20 cellular contexts compared by ENCODE assay signal in the genomic region with DNA sequence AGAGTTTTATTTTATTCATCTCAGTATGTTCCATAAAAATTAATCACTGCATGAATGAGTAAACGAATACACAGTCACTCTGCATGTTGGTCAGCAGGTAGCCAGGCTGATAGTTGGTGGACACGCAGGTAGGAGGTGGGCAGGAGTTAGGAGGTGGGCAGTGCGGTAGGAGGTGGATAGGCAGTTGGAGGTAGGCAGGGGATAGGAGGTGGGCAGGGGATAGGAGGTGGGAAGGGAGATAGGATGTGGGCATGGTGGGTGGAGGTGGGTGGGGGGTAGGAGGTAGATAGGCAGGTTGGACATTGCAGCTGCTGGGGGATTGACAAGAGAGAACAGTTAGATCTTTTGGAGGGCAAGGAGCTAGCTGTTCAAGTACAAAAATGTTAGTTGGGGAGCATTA.
DNase-seq lines count a peak whose midpoint lies in the region; ATAC-seq and TF ChIP-seq lines count a peak whose summit lies in the region.
"Had no signal": no experiment of that assay in that cellular context is flagged by ENCODE, and none has a peak within 500 bp of the region (broad histone marks: within the 10 kb centered on the region; RNA-seq: fewer than 3 reads in every experiment).

No MANE protein-coding gene starts in this region.

- in situ Hi-C loops in brain microvascular endothelial cell (cut with HindIII; ENCODE audit: low pct_ligation_motif_present, low sequenced_read_pairs) = no loop called here

- H3K23ac ChIP-seq in neuronal stem cell (ENCODE audit: low read depth, low read length, poor library complexity) = no peak overlapping the region

- H3K27ac ChIP-seq in neuronal stem cell (replicated peaks; ENCODE audit: low read length) (no peak overlapping the region), sigmoid colon (no peak overlapping the region), upper lobe of right lung (no peak overlapping the region), brain microvascular endothelial cell (no peak overlapping the region), thyroid gland (no peak overlapping the region), psoas muscle (no peak overlapping the region)
- H3K27ac ChIP-seq: BLaER1 had no signal

- H2BK120ac ChIP-seq in neuronal stem cell (ENCODE audit: low read depth, low read length) = no peak overlapping the region

- H3K18ac ChIP-seq in neuronal stem cell (ENCODE audit: low read length) = no peak overlapping the region

- intact Hi-C loops in sigmoid colon (cut with DNase I) = no loop called here
- intact Hi-C loops in upper lobe of right lung (cut with DNase I) = no loop called here
- intact Hi-C loops in thyroid gland (cut with DNase I) = no loop called here
- intact Hi-C loops in psoas muscle (cut with DNase I) = no loop called here

- no peak overlapping the region for H3K4ac ChIP-seq in neuronal stem cell (ENCODE audit: low read length)

- H3K4me1 ChIP-seq in neuronal stem cell (ENCODE audit: control insufficient read depth in 2 of 2, insufficient read depth in 1 of 2, low read depth in 1 of 2, low read length in 2 of 2) = peaks cover 0 to 4% of the 10 kb centered on the region in 2 donors
- H3K4me1 ChIP-seq in sigmoid colon = no peaks in the 10 kb centered on the region
- no peaks in the 10 kb centered on the region for H3K4me1 ChIP-seq in upper lobe of right lung
- H3K4me1 ChIP-seq in thyroid gland = no peaks in the 10 kb centered on the region
- no peaks in the 10 kb centered on the region for H3K4me1 ChIP-seq in psoas muscle
- H3K4me1 ChIP-seq: BE2C, BLaER1 had no signal

- H3K9me3 ChIP-seq in neuronal stem cell (replicated peaks in 1 of 2; ENCODE audit: control insufficient read depth in 2 of 2, insufficient read depth in 1 of 2, low read depth in 1 of 2, low read length in 2 of 2) (peaks cover 0 to 12% of the 10 kb centered on the region in 2 donors), sigmoid colon (peaks cover 0 to 13% (median 6%) of the 10 kb centered on the region in 4 donors), upper lobe of right lung (peaks cover 8% of the 10 kb centered on the region), thyroid gland (no peaks in the 10 kb centered on the region), psoas muscle (peaks cover 8% of the 10 kb centered on the region)
- H3K9me3 ChIP-seq: BE2C had no signal

- H2BK12ac ChIP-seq in neuronal stem cell (ENCODE audit: low read length) = peak overlapping the region; percentile 68

- ATAC-seq in upper lobe of right lung (no peak), psoas muscle (no peak)

- H4K8ac ChIP-seq in neuronal stem cell (ENCODE audit: low read depth, low read length) = no peak overlapping the region

- no peak overlapping the region for H3K4me3 ChIP-seq in neuronal stem cell (ENCODE audit: low read length in 2 of 2)
- H3K4me3 ChIP-seq in sigmoid colon = no peak overlapping the region
- no peak overlapping the region for H3K4me3 ChIP-seq in upper lobe of right lung
- H3K4me3 ChIP-seq in brain microvascular endothelial cell (ENCODE audit: low read depth, low read length) = no peak overlapping the region
- no peak overlapping the region for H3K4me3 ChIP-seq in thyroid gland (replicated peaks in 1 of 3)
- H3K4me3 ChIP-seq in psoas muscle = no peak overlapping the region
- H3K4me3 ChIP-seq: BLaER1 had no signal

- H3K36me3 ChIP-seq in neuronal stem cell (replicated peaks in 1 of 2; ENCODE audit: control insufficient read depth in 2 of 2, insufficient read depth in 2 of 2, low read length in 2 of 2) (peaks cover 0 to 2% of the 10 kb centered on the region in 2 donors), sigmoid colon (no peaks in the 10 kb centered on the region), upper lobe of right lung (no peaks in the 10 kb centered on the region), brain microvascular endothelial cell (replicated peaks) (no peaks in the 10 kb centered on the region), thyroid gland (no peaks in the 10 kb centered on the region), psoas muscle (ENCODE audit: insufficient read depth in 1 of 2, low read depth in 1 of 2) (no peaks in the 10 kb centered on the region)
- H3K36me3 ChIP-seq: BE2C, BLaER1 had no signal

- no peak overlapping the region for H3K4me2 ChIP-seq in neuronal stem cell (ENCODE audit: insufficient read depth, low read length, poor library complexity, severe bottlenecking)
- H3K4me2 ChIP-seq: BLaER1 had no signal

- peak; percentile 18 for DNase-seq in islet precursor cell
- no peak for DNase-seq in neuronal stem cell (ENCODE audit: low spot score)
- peak; percentile 25 for DNase-seq in sigmoid colon
- peak; percentile 23 for DNase-seq in upper lobe of right lung
- DNase-seq in brain microvascular endothelial cell = no peak
- DNase-seq in thyroid gland = no peak
- no peak for DNase-seq in activated CD4-positive, alpha-beta T cell treated with anti-CD3 and anti-CD28 coated beads for 4 hours
- DNase-seq in psoas muscle = no peak
- DNase-seq: 8988T; ACHN; BE2C; C1 segment of cervical spinal cord; CD4-positive, alpha-beta memory T cell; CD4-positive, CD25-positive, alpha-beta regulatory T cell; CD8-positive, alpha-beta memory T cell; COR-L47; DMS 273 treated with DMSO at 0.1 percent for 48 hours; DMS79 treated with DMSO at 0.1 percent for 48 hours; GF-D8 had no signal

- no CpG with 5 or more reads among the region's 3 CpGs for WGBS in neuronal stem cell (ENCODE audit: extremely low coverage in 2 of 2, insufficient read length in 2 of 2, insufficient replicate concordance in 1 of 2), 2 donors
- 55 to 70% methylated on average over 3 of the region's 3 CpGs for WGBS in sigmoid colon, 2 donors
- WGBS in thyroid gland, 2 donors = 77 to 82% methylated on average over 3 of the region's 3 CpGs
- WGBS in psoas muscle, 3 donors = 59 to 87% (median 60%) methylated on average over 3 of the region's 3 CpGs

- no peak for TF ChIP-seq EP300 in sigmoid colon (IDR thresholded peaks at IDR 0.05)

- H3K9ac ChIP-seq in neuronal stem cell (ENCODE audit: low read depth, low read length, poor library complexity) = no peak overlapping the region
- H3K9ac ChIP-seq: BLaER1 had no signal

- no peak overlapping the region for H2AK5ac ChIP-seq in neuronal stem cell (ENCODE audit: low read depth, low read length)

- H3K79me1 ChIP-seq in neuronal stem cell (ENCODE audit: low read depth, low read length) = no peaks in the 10 kb centered on the region

- no peak for TF ChIP-seq POLR2A in sigmoid colon (IDR thresholded peaks at IDR 0.05)
- no peak for TF ChIP-seq POLR2A in thyroid gland (IDR thresholded peaks at IDR 0.05)

- H2BK15ac ChIP-seq in neuronal stem cell (ENCODE audit: low read length) = no peak overlapping the region

- no peak overlapping the region for H2AFZ ChIP-seq in neuronal stem cell (ENCODE audit: low read length)

- no peak overlapping the region for H2BK5ac ChIP-seq in neuronal stem cell (ENCODE audit: low read length)

- H3K27me3 ChIP-seq in neuronal stem cell (ENCODE audit: control insufficient read depth in 3 of 3, insufficient read depth in 3 of 3, low read depth in 1 of 3, low read length in 3 of 3) = peaks cover 0 to 1% (median 0%) of the 10 kb centered on the region in 3 experiments
- no peaks in the 10 kb centered on the region for H3K27me3 ChIP-seq in sigmoid colon
- H3K27me3 ChIP-seq in upper lobe of right lung = no peaks in the 10 kb centered on the region
- no peaks in the 10 kb centered on the region for H3K27me3 ChIP-seq in brain microvascular endothelial cell (replicated peaks)
- H3K27me3 ChIP-seq in thyroid gland = no peaks in the 10 kb centered on the region
- H3K27me3 ChIP-seq in psoas muscle (ENCODE audit: insufficient read depth in 3 of 3, low read length in 2 of 3) = peaks cover 0 to 4% (median 0%) of the 10 kb centered on the region in 3 donors
- H3K27me3 ChIP-seq: BE2C, BLaER1 had no signal

- no peak overlapping the region for H4K91ac ChIP-seq in neuronal stem cell (ENCODE audit: low read depth, low read length, poor library complexity)

- TF ChIP-seq CTCF in sigmoid colon (IDR thresholded peaks at IDR 0.05) (no peak), upper lobe of right lung (IDR thresholded peaks at IDR 0.05) (no peak), brain microvascular endothelial cell (IDR thresholded peaks at IDR 0.05; ENCODE audit: low read depth, low read length, missing control alignments) (no peak), thyroid gland (IDR thresholded peaks at IDR 0.05) (no peak), psoas muscle (IDR thresholded peaks at IDR 0.05) (no peak)

- H3K14ac ChIP-seq in neuronal stem cell (ENCODE audit: low read length) = no peak overlapping the region

Comparison
In these comparisons a context has a peak if more than half of its experiments do, and no peak if none do; other contexts are left out.
1. DNase-seq: peak in islet precursor cell (single experiment), sigmoid colon (single experiment) and upper lobe of right lung (single experiment); none in neuronal stem cell (single experiment), brain microvascular endothelial cell (single experiment), thyroid gland (0 of 2), activated CD4-positive, alpha-beta T cell treated with anti-CD3 and anti-CD28 coated beads for 4 hours (0 of 2) and psoas muscle (0 of 2).